11 cellular contexts compared by ENCODE assay signal in the genomic region with DNA sequence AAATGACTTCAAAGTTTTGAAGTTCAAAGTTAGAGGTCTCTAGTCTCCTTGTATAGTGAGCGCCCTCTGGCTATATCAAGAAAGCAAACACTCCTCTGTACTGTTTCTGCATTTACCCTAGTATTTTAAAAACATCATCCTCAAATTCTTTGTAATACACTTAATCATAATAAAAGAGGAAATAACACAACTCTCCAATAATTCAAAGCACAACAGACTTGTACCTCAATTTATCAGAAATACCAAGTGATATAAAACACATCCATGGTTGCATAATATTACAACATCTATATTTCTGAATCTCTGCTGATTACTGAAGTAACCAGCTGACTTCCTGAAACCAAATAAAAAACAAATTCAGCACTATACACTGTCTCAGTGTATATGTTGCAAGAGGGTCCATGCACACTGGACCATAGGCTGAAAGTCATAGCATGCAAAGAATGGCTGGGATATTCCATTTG. TPM values are rescaled to one million over a fixed set of nuclear protein-coding genes. Genes with fewer than 3 reads are reported as not detected.
A peak's percentile ranks its signal among the peaks of the same experiment; 100 is the strongest.
DNase-seq lines count a peak whose midpoint lies in the region; ATAC-seq and TF ChIP-seq lines count a peak whose summit lies in the region.
"Had no signal": no experiment of that assay in that cellular context is flagged by ENCODE, and none has a peak within 500 bp of the region (broad histone marks: within the 10 kb centered on the region; RNA-seq: fewer than 3 reads in every experiment).

No MANE protein-coding gene starts in this region.

- peaks cover 42% of the 10 kb centered on the region for H3F3A ChIP-seq in smooth muscle cell (ENCODE audit: low read depth)

- no peaks in the 10 kb centered on the region for H3K9me3 ChIP-seq in H9 (ENCODE audit: control insufficient read depth, low read depth, low read length)
- H3K9me3 ChIP-seq in SK-N-MC (ENCODE audit: low read depth, low read length): no peaks in the 10 kb centered on the region
- H3K9me3 ChIP-seq in smooth muscle cell (replicated peaks; ENCODE audit: low read depth): no peaks in the 10 kb centered on the region

- H4K20me1 ChIP-seq in H9 (ENCODE audit: control insufficient read depth, insufficient read depth, insufficient read length) (no peaks in the 10 kb centered on the region), smooth muscle cell (ENCODE audit: low read depth) (peaks cover 97% of the 10 kb centered on the region)

- peak overlapping the region; percentile 54 for H3K4me3 ChIP-seq in SK-N-MC
- no peak overlapping the region for H3K4me3 ChIP-seq in fibroblast of the aortic adventitia (ENCODE audit: low read depth, low read length)
- H3K4me3 ChIP-seq in smooth muscle cell: no peak overlapping the region

- no peak overlapping the region for H4K5ac ChIP-seq in H9 (ENCODE audit: insufficient read length, low read depth, low read length)

- H2BK12ac ChIP-seq in H9 (ENCODE audit: insufficient read length, low read depth, low read length): no peak overlapping the region

- H3K4me3 Mint-ChIP-seq in H9: no peak overlapping the region

- no peak overlapping the region for H2BK20ac ChIP-seq in H9 (ENCODE audit: low read depth, low read length, poor library complexity, severe bottlenecking)

- peak; percentile 41; the same call in 2 of the 3 replicates for TF ChIP-seq CTCF in H9 (conservative IDR thresholded peaks at IDR 0.05)
- TF ChIP-seq CTCF in fibroblast of the aortic adventitia (IDR thresholded peaks at IDR 0.05; ENCODE audit: insufficient read depth, low read length): peak; percentile 49
- TF ChIP-seq CTCF in smooth muscle cell (IDR thresholded peaks at IDR 0.05; ENCODE audit: borderline replicate concordance, insufficient read depth, poor library complexity, severe bottlenecking): no peak

- H3K79me2 ChIP-seq in H9 (ENCODE audit: insufficient read depth, low read length): peaks cover 7% of the 10 kb centered on the region; the same call in 1 of the 2 replicates
- peaks cover 100% of the 10 kb centered on the region for H3K79me2 ChIP-seq in smooth muscle cell (ENCODE audit: low read depth)

- H4K8ac ChIP-seq in H9 (replicated peaks; ENCODE audit: insufficient read length, low read depth, low read length): no peak overlapping the region

- no peak overlapping the region for H3K23ac ChIP-seq in H9 (ENCODE audit: insufficient read length, low read depth, low read length)

- H4K91ac ChIP-seq in H9 (ENCODE audit: insufficient read length, low read depth, low read length): no peak overlapping the region

- H3K4me2 ChIP-seq in H9 (ENCODE audit: insufficient read depth, insufficient read length, low read length) (no peak overlapping the region), smooth muscle cell (peak overlapping the region; percentile 77)
- H3K4me2 ChIP-seq: KMS-11 had no signal

- peaks cover 10 to 12% of the 10 kb centered on the region in 2 experiments for H3K4me1 Mint-ChIP-seq in H9

- H3K9me3 Mint-ChIP-seq in H9: no peaks in the 10 kb centered on the region
- H3K9me3 Mint-ChIP-seq: activated T-helper 2 cell treated with anti-CD3 and anti-CD28 coated beads, Interferon-gamma antibody, Interleukin-2, Interleukin-4, amounts not matched to agents 10 μg/mL and 5 μg/mL and 100 μg/mL, durations not matched to agents 14 hours and 24 hours and 36 hours had no signal

- H2BK15ac ChIP-seq in H9 (ENCODE audit: low read depth, low read length): no peak overlapping the region

- H3K9ac ChIP-seq in H9 (ENCODE audit: extremely low read depth, insufficient read length, low read length): no peak overlapping the region
- peak overlapping the region; percentile 6 for H3K9ac ChIP-seq in SK-N-MC (ENCODE audit: insufficient read length)
- no peak overlapping the region for H3K9ac ChIP-seq in smooth muscle cell (ENCODE audit: low read depth)
- H3K9ac ChIP-seq: KMS-11 had no signal

- no peak overlapping the region for H2BK120ac ChIP-seq in H9 (ENCODE audit: low read depth, low read length, poor library complexity, severe bottlenecking)

- H3K18ac ChIP-seq in H9 (ENCODE audit: insufficient read length, low read depth, low read length): no peak overlapping the region

- H3K27me3 ChIP-seq in H9 (ENCODE audit: insufficient read depth, low read length) (no peaks in the 10 kb centered on the region), smooth muscle cell (ENCODE audit: low read depth) (no peaks in the 10 kb centered on the region)

- H2AFZ ChIP-seq in H9 (ENCODE audit: low read length): no peak overlapping the region
- no peak overlapping the region for H2AFZ ChIP-seq in smooth muscle cell (ENCODE audit: low read depth)

- no peaks in the 10 kb centered on the region for H3K36me3 Mint-ChIP-seq in H9 (ENCODE audit: insufficient read depth in 1 of 3, low read depth in 3 of 3)

- WGBS in H9 (ENCODE audit: extremely low coverage, insufficient read length, low lambda C conversion rate): no CpG with 5 or more reads among the region's 1 CpG
- WGBS in smooth muscle cell (ENCODE audit: low lambda C conversion rate): 60% methylated on average over 1 of the region's 1 CpG

- no peaks in the 10 kb centered on the region for H3K79me1 ChIP-seq in H9 (ENCODE audit: insufficient read depth, low read depth, low read length, poor library complexity, severe bottlenecking)

- H3K23me2 ChIP-seq in H9 (ENCODE audit: insufficient read length, low read depth, low read length, poor library complexity, severe bottlenecking): no peaks in the 10 kb centered on the region

- DNase-seq in H9 (no peak), SK-N-MC (ENCODE audit: low read depth, low spot score) (peak; percentile 70), fibroblast of the aortic adventitia (ENCODE audit: low read depth) (peak; percentile 68), smooth muscle cell (lab: John Stamatoyannopoulos, UW; ENCODE audit: unreplicated experiment) (no peak), islet precursor cell (no peak), GF-D8 (lab: John Stamatoyannopoulos, UW) (no peak)
- DNase-seq: NCI-H2107, SHP77 treated with DMSO at 0.1 percent for 48 hours had no signal

- no peak overlapping the region for H3K14ac ChIP-seq in H9 (ENCODE audit: insufficient read depth, low read length)

- H2BK5ac ChIP-seq in H9 (ENCODE audit: insufficient read length, low read length): no peak overlapping the region

- no peak overlapping the region for H3T11ph ChIP-seq in H9 (ENCODE audit: low read length)

- H3K27ac Mint-ChIP-seq in H9: no peak overlapping the region
- H3K27ac Mint-ChIP-seq: activated T-helper 2 cell treated with anti-CD3 and anti-CD28 coated beads, Interferon-gamma antibody, Interleukin-2, Interleukin-4, amounts not matched to agents 10 μg/mL and 5 μg/mL and 100 μg/mL, durations not matched to agents 14 hours and 24 hours and 36 hours had no signal

- H3K4me1 ChIP-seq in H9 (ENCODE audit: insufficient read depth, low read length): peaks cover 2% of the 10 kb centered on the region
- peaks cover 42% of the 10 kb centered on the region for H3K4me1 ChIP-seq in smooth muscle cell (ENCODE audit: low read depth)

- no peak for ATAC-seq in GM18907 (IDR thresholded peaks at IDR 0.05; ENCODE audit: unreplicated experiment)

- no peak overlapping the region for H2AK5ac ChIP-seq in H9 (ENCODE audit: insufficient read length, low read length)

- H3K36me3 ChIP-seq in SK-N-MC (ENCODE audit: insufficient read depth, low read length) (0 out of 2 replicates have a peak, but pooled peaks cover 3% of the 10 kb centered on the region), smooth muscle cell (ENCODE audit: low read depth) (peaks cover 3% of the 10 kb centered on the region)

- no peak overlapping the region for H3K56ac ChIP-seq in H9 (ENCODE audit: insufficient read length, low read depth, low read length)

- H3K27ac ChIP-seq in H9 (ENCODE audit: insufficient read length, low read depth, low read length): no peak overlapping the region
- peak overlapping the region; percentile 70 for H3K27ac ChIP-seq in SK-N-MC
- H3K27ac ChIP-seq in smooth muscle cell (ENCODE audit: low read depth): peak overlapping the region; percentile 90
- H3K27ac ChIP-seq: KMS-11 had no signal

- no peaks in the 10 kb centered on the region for H3K27me3 Mint-ChIP-seq in H9 (ENCODE audit: low read depth)

- no peak overlapping the region for H3K4ac ChIP-seq in H9 (ENCODE audit: low read depth, low read length)

RNA-seq across cellular contexts. Expression of gene PLOD2, which starts 12.5 kb away (rescaled TPM):
- total RNA-seq in H9 (2021): 17.9 and 19.3 TPM in 2 replicates
- total RNA-seq in fibroblast of the aortic adventitia (ENCODE audit: low replicate concordance): 46.1 and 114 TPM in 2 replicates
- total RNA-seq in smooth muscle cell: 658 and 786 TPM in 2 replicates
- 293 and 372 TPM in 2 replicates for polyA plus RNA-seq in smooth muscle cell

Comparison
In these comparisons a context has a peak if more than half of its experiments do, and no peak if none do; other contexts are left out.
1. DNase-seq: peak in SK-N-MC (single experiment) and fibroblast of the aortic adventitia (single experiment); none in H9 (single experiment), smooth muscle cell (single experiment), islet precursor cell (single experiment) and GF-D8 (single experiment).